8 cellular contexts compared by ENCODE assay signal in genomic region chr9:121700165-121700830, GRCh38. TPM values are rescaled to one million over a fixed set of nuclear protein-coding genes. Genes with fewer than 3 reads are reported as not detected.
DNase-seq lines count a peak whose midpoint lies in the region; ATAC-seq and TF ChIP-seq lines count a peak whose summit lies in the region.

No MANE protein-coding gene starts in this region.

- TF ChIP-seq CTCF in fibroblast of the aortic adventitia (IDR thresholded peaks at IDR 0.05; ENCODE audit: insufficient read depth, low read length) (peak; percentile 78), neural cell (IDR thresholded peaks at IDR 0.05; ENCODE audit: poor library complexity, severe bottlenecking) (peak; percentile 54)

- no peaks in the 10 kb centered on the region for H3K27me3 ChIP-seq in neural cell (ENCODE audit: insufficient read depth, low read depth, low read length)

- H3K9me3 ChIP-seq in neural cell (ENCODE audit: low read length): no peaks in the 10 kb centered on the region

- H3K9ac ChIP-seq in neural cell (ENCODE audit: low read length): peak overlapping the region; percentile 83

- H3K36me3 ChIP-seq in neural cell (ENCODE audit: insufficient read depth, low read length): no peaks in the 10 kb centered on the region

- no peaks in the 10 kb centered on the region for H3F3A ChIP-seq in neural cell (ENCODE audit: insufficient read depth, low read length, poor library complexity, severe bottlenecking)

- peak; percentile 39 for TF ChIP-seq RAD21 in neural cell (conservative IDR thresholded peaks at IDR 0.05)

- H4K20me1 ChIP-seq in neural cell (ENCODE audit: insufficient read depth): peaks cover 24% of the 10 kb centered on the region

- H3K27ac ChIP-seq in neural cell (ENCODE audit: low read length): peak overlapping the region; percentile 53

- DNase-seq in DMS153 treated with DMSO at 0.1 percent for 48 hours (lab: John Stamatoyannopoulos, UW; ENCODE audit: unreplicated experiment) (peak; percentile 60), HT-29 (ENCODE audit: low spot score) (peak; percentile 44), UCSD-AML1 (lab: John Stamatoyannopoulos, UW; ENCODE audit: unreplicated experiment) (peak; percentile 38), fibroblast of the aortic adventitia (ENCODE audit: low read depth) (peak; percentile 50), HuH-7 (ENCODE audit: low spot score) (no peak), MV-4-11 (lab: John Stamatoyannopoulos, UW) (no peak)

- no peak overlapping the region for H2AFZ ChIP-seq in neural cell (ENCODE audit: low read depth, low read length)

- no peaks in the 10 kb centered on the region for H3K9me2 ChIP-seq in neural cell (ENCODE audit: insufficient read depth, low read length)

- H3K79me2 ChIP-seq in neural cell (replicated peaks; ENCODE audit: insufficient read depth, low read length): peaks cover 72% of the 10 kb centered on the region

- ATAC-seq in HG03175 (IDR thresholded peaks at IDR 0.05; ENCODE audit: unreplicated experiment): no peak

- H3K4me3 ChIP-seq in fibroblast of the aortic adventitia (ENCODE audit: low read depth, low read length) (peak overlapping the region; percentile 79), neural cell (ENCODE audit: low read length) (peak overlapping the region; percentile 98)

- peak overlapping the region; percentile 76 for H3K4me2 ChIP-seq in neural cell (ENCODE audit: low read length)

- no peak for TF ChIP-seq EP300 in neural cell (conservative IDR thresholded peaks at IDR 0.05; ENCODE audit: poor library complexity, severe bottlenecking)

TF ChIP-seq in neural cell, 6 proteins besides CTCF, POLR2A, EP300 and RAD21:
- no peak for TF ChIP-seq MXI1 (conservative IDR thresholded peaks at IDR 0.05; ENCODE audit: poor library complexity, severe bottlenecking)
- TF ChIP-seq SMC3 (conservative IDR thresholded peaks at IDR 0.05; ENCODE audit: poor library complexity): peak; percentile 55
- no peak for TF ChIP-seq REST (IDR thresholded peaks at IDR 0.05; ENCODE audit: borderline replicate concordance)
- no peak for TF ChIP-seq TAF1 (IDR thresholded peaks at IDR 0.05; ENCODE audit: low read depth)
- TF ChIP-seq EZH2 (IDR thresholded peaks at IDR 0.05; ENCODE audit: borderline replicate concordance, insufficient read depth, low read length, poor library complexity, severe bottlenecking): no peak
- TF ChIP-seq POLR2AphosphoS5 (IDR thresholded peaks at IDR 0.05): no peak

RNA-seq across cellular contexts. Expression of gene DAB2IP, which starts 48.9 kb away (rescaled TPM):
- 47.4 and 58.1 TPM in 2 replicates for total RNA-seq in HT-29 (2014; rRNA removed; shearing (Covaris generic))
- total RNA-seq in fibroblast of the aortic adventitia (ENCODE audit: low replicate concordance): 11.4 and 17.4 TPM in 2 replicates
- 17.3 and 24.8 TPM in 2 replicates for polyA plus RNA-seq in neural cell
- polyA minus RNA-seq in neural cell: 29.0 and 31.4 TPM in 2 replicates

Comparison
In these comparisons a context has a peak if more than half of its experiments do, and no peak if none do; other contexts are left out.
1. DNase-seq: peak in DMS153 treated with DMSO at 0.1 percent for 48 hours (single experiment), HT-29 (single experiment), UCSD-AML1 (single experiment) and fibroblast of the aortic adventitia (single experiment); none in HuH-7 (single experiment) and MV-4-11 (single experiment).